Comparison of ENCODE assay signal across 12 cellular contexts in the genomic region with DNA sequence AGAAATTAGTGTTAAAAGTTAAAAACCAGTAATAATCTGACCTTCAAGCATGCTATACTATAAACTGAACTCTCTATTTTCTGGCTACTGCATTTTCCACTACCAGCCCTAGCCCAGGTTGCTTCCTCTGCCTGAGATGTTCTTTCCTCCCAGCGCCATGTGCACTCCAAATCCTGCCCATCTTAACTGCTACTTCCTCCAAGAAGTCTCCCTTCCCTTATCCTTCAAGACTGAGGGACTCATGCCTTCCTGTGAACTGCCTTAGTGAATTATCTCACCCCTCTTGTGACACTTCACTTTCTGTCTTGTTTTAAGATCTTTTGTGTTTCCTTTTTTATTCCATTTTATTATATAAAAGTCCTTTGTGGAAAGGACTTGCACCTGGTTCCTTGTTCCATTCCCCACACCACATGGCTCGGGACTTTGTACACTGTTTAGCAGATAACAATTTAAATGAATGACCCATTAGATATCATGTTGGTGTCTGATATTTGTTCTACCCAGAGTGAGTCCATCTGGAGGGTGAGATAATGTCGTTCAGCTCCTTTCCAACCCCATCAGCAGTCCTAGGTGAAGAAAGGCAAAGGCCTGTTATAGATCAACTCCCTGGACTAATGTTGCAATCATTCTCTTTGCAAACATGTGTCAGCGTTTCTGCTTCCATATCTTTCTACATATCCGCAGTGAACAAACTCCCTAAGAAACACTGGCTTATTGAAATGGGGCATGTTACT. TPM values are rescaled to one million over a fixed set of nuclear protein-coding genes. Genes with fewer than 3 reads are reported as not detected.
DNase-seq lines count a peak whose midpoint lies in the region; ATAC-seq, FAIRE-seq and TF ChIP-seq lines count a peak whose summit lies in the region.
"Had no signal": no experiment of that assay in that cellular context is flagged by ENCODE, and none has a peak within 500 bp of the region (broad histone marks: within the 10 kb centered on the region; RNA-seq: fewer than 3 reads in every experiment).

No MANE protein-coding gene starts in this region.

- H3K27ac ChIP-seq in body of pancreas, result peak overlapping the region in 3 of 4 donors; percentile 36 to 64 (median 51)
- peak overlapping the region; percentile 90 for H3K27ac ChIP-seq in HepG2 (ENCODE audit: extremely low read length, insufficient read depth, low read length)

- TF ChIP-seq CTCF in body of pancreas (IDR thresholded peaks at IDR 0.05) (no peak), HepG2 (CRISPR knock-in tag; IDR thresholded peaks at IDR 0.05) (no peak)

- no peaks in the 10 kb centered on the region for H3K9me3 Mint-ChIP-seq in stimulated activated naive CD8-positive, alpha-beta T cell treated with anti-CD3 and anti-CD28 coated beads, Interleukin-15, Interleukin-2, amounts not matched to agents 100 ng/mL and 50 ng/mL, for 24 hours
- H3K9me3 Mint-ChIP-seq in stimulated activated naive CD8-positive, alpha-beta T cell treated with anti-CD3 and anti-CD28 coated beads, Interleukin-15, amount 100 ng/mL, for 72 hours, result no peaks in the 10 kb centered on the region
- H3K9me3 Mint-ChIP-seq: activated naive CD4-positive, alpha-beta T cell treated with anti-CD3 and anti-CD28 coated beads, Interleukin-2, amount 10 ng/mL, durations not matched to agents 7 days and 5 days had no signal

- H3K79me2 ChIP-seq in HepG2 (ENCODE audit: insufficient read depth, low read length), result no peaks in the 10 kb centered on the region

- H3K4me3 Mint-ChIP-seq in stimulated activated naive CD8-positive, alpha-beta T cell treated with anti-CD3 and anti-CD28 coated beads, Interleukin-15, Interleukin-2, amounts not matched to agents 100 ng/mL and 50 ng/mL, for 24 hours, result no peak overlapping the region
- no peak overlapping the region for H3K4me3 Mint-ChIP-seq in stimulated activated naive CD8-positive, alpha-beta T cell treated with anti-CD3 and anti-CD28 coated beads, Interleukin-15, amount 100 ng/mL, for 72 hours
- H3K4me3 Mint-ChIP-seq: activated naive CD4-positive, alpha-beta T cell treated with anti-CD3 and anti-CD28 coated beads, Interleukin-2, amount 10 ng/mL, durations not matched to agents 7 days and 5 days had no signal

- no peak for DNase-seq in stimulated activated naive CD8-positive, alpha-beta T cell treated with anti-CD3 and anti-CD28 coated beads, Interleukin-15, amount 100 ng/mL, for 72 hours
- DNase-seq in body of pancreas (peak in 3 of 4 donors; percentile 7 to 39 (median 19)), HepG2 (ENCODE audit: low spot score) (peak; percentile 99), Ammon's horn (ENCODE audit: low spot score) (no peak), NCI-H524 (lab: John Stamatoyannopoulos, UW) (no peak)
- DNase-seq: activated CD4-positive, alpha-beta T cell treated with anti-CD3 and anti-CD28 coated beads for 1 hour; activated naive CD4-positive, alpha-beta T cell treated with anti-CD3 and anti-CD28 coated beads, Interleukin-2, amount 10 ng/mL, durations not matched to agents 7 days and 5 days; NCI-H2081 treated with DMSO at 0.1 percent for 48 hours had no signal

- H3K4me1 ChIP-seq in body of pancreas, result peaks cover 23% of the 10 kb centered on the region
- H3K4me1 ChIP-seq in HepG2 (ENCODE audit: insufficient read depth, low read length), result peaks cover 84% of the 10 kb centered on the region

- H3K4me2 ChIP-seq in HepG2 (ENCODE audit: low read depth, low read length), result peak overlapping the region; percentile 73

- FAIRE-seq in HepG2 (lab: Jason Lieb, UNC), result peak; percentile 94

- in situ Hi-C loops in HepG2 (cut with HindIII; ENCODE audit: extremely low pct_ligation_motif_present, low pct_unique_long_range_greater_than_20kb), result no loop called here

- TF ChIP-seq POLR2A in body of pancreas (IDR thresholded peaks at IDR 0.05) (no peak), HepG2 (IDR thresholded peaks at IDR 0.05; ENCODE audit: insufficient read depth in 1 of 2, low read depth in 2 of 2, low read length in 2 of 2) (peak in 1 of 2 experiments; percentile 50; a peak in 1 of 4 replicates)

- peak overlapping the region; percentile 67 for H3K9ac ChIP-seq in HepG2 (ENCODE audit: insufficient read depth, low read depth, low read length)

- TF ChIP-seq EP300 in HepG2 (IDR thresholded peaks at IDR 0.05; ENCODE audit: low read depth in 2 of 2, low read length in 2 of 2), result peak; percentile 92 to 98
- peak; percentile 97 for TF ChIP-seq EP300 in HepG2 (CRISPR knock-in tag; IDR thresholded peaks at IDR 0.05; ENCODE audit: borderline replicate concordance)

- no peaks in the 10 kb centered on the region for H4K20me1 ChIP-seq in HepG2 (ENCODE audit: insufficient read depth, low read length)

- intact Hi-C loops in body of pancreas (cut with DNase I), result no loop called here
- intact Hi-C loops in HepG2 (cut with micrococcal nuclease; ENCODE audit: unreplicated experiment), result loop anchor here (1.0 to 5.0 kb wide), 5 partner anchors 15 to 366 kb away; partner anchors contain the start of gene AGFG1

- TF ChIP-seq RAD21 in HepG2 (CRISPR knock-in tag; IDR thresholded peaks at IDR 0.05), result no peak; the same call in 1 of the 2 replicates

- H3K4me3 ChIP-seq in body of pancreas (no peak overlapping the region), HepG2 (replicated peaks in 1 of 3; ENCODE audit: insufficient read depth in 1 of 3, low read depth in 2 of 3, low read length in 3 of 3) (peak overlapping the region in 1 of 3 experiments; percentile 17; a peak in 1 of 6 replicates)
- H3K4me3 ChIP-seq: coronary artery had no signal

- POLR2A ChIA-PET in HepG2 (lab: Yijun Ruan, JAX), result interaction anchor here (0.6 to 2.0 kb wide), 8 partner anchors 8 to 315 kb away, joined by 3 to 15 read pairs (median 4); no protein-coding TSS in a partner anchor

- no peak for ATAC-seq in stimulated activated naive CD8-positive, alpha-beta T cell treated with anti-CD3 and anti-CD28 coated beads, Interleukin-15, amount 100 ng/mL, for 72 hours
- ATAC-seq in body of pancreas (peak; percentile 82), HepG2 (peak; percentile 93), HG03097 (IDR thresholded peaks at IDR 0.05; ENCODE audit: low FRiP score, unreplicated experiment) (no peak), GM21576 (IDR thresholded peaks at IDR 0.05; ENCODE audit: unreplicated experiment) (no peak)

- CTCF ChIA-PET in HepG2 (lab: Yijun Ruan, JAX; ENCODE audit: low intra/inter-chr PET ratio, low total read pairs), result no interaction called here

- no peaks in the 10 kb centered on the region for H3K9me3 ChIP-seq in body of pancreas
- H3K9me3 ChIP-seq in HepG2 (ENCODE audit: low read length), result no peaks in the 10 kb centered on the region

- 16 to 24% methylated on average over 5 of the region's 5 CpGs for WGBS in body of pancreas, 2 donors
- 19% methylated on average over 5 of the region's 5 CpGs for WGBS in HepG2 (ENCODE audit: low lambda C conversion rate)

- H3K27me3 ChIP-seq in body of pancreas (no peaks in the 10 kb centered on the region), HepG2 (ENCODE audit: control insufficient read depth in 1 of 2, insufficient read depth in 2 of 2, low read length in 2 of 2) (no peaks in the 10 kb centered on the region)

- no peaks in the 10 kb centered on the region for H3K36me3 Mint-ChIP-seq in stimulated activated naive CD8-positive, alpha-beta T cell treated with anti-CD3 and anti-CD28 coated beads, Interleukin-15, Interleukin-2, amounts not matched to agents 100 ng/mL and 50 ng/mL, for 24 hours (ENCODE audit: low read depth)
- H3K36me3 Mint-ChIP-seq: activated naive CD4-positive, alpha-beta T cell treated with anti-CD3 and anti-CD28 coated beads, Interleukin-2, amount 10 ng/mL, durations not matched to agents 7 days and 5 days had no signal

- peaks cover 52% of the 10 kb centered on the region for H3K4me1 Mint-ChIP-seq in stimulated activated naive CD8-positive, alpha-beta T cell treated with anti-CD3 and anti-CD28 coated beads, Interleukin-15, Interleukin-2, amounts not matched to agents 100 ng/mL and 50 ng/mL, for 24 hours (ENCODE audit: low read depth)
- H3K4me1 Mint-ChIP-seq in stimulated activated naive CD8-positive, alpha-beta T cell treated with anti-CD3 and anti-CD28 coated beads, Interleukin-15, amount 100 ng/mL, for 72 hours, result peaks cover 41% of the 10 kb centered on the region
- H3K4me1 Mint-ChIP-seq: activated naive CD4-positive, alpha-beta T cell treated with anti-CD3 and anti-CD28 coated beads, Interleukin-2, amount 10 ng/mL, durations not matched to agents 7 days and 5 days had no signal

- no peaks in the 10 kb centered on the region for H3K36me3 ChIP-seq in body of pancreas (replicated peaks in 1 of 2; ENCODE audit: insufficient read depth in 1 of 2, low read depth in 2 of 2)
- H3K36me3 ChIP-seq in HepG2 (replicated peaks in 1 of 2; ENCODE audit: control insufficient read depth in 1 of 2, insufficient read depth in 2 of 2, low read length in 2 of 2), result no peaks in the 10 kb centered on the region

- H3K27ac Mint-ChIP-seq in stimulated activated naive CD8-positive, alpha-beta T cell treated with anti-CD3 and anti-CD28 coated beads, Interleukin-15, Interleukin-2, amounts not matched to agents 100 ng/mL and 50 ng/mL, for 24 hours, result peak overlapping the region; percentile 59
- no peak overlapping the region for H3K27ac Mint-ChIP-seq in stimulated activated naive CD8-positive, alpha-beta T cell treated with anti-CD3 and anti-CD28 coated beads, Interleukin-15, amount 100 ng/mL, for 72 hours
- H3K27ac Mint-ChIP-seq: activated naive CD4-positive, alpha-beta T cell treated with anti-CD3 and anti-CD28 coated beads, Interleukin-2, amount 10 ng/mL, durations not matched to agents 7 days and 5 days had no signal

- TSS peak; percentile 96 for BruUV-seq in HepG2 (replicated peaks; lab: Mats Ljungman, UMichigan)

- no peaks in the 10 kb centered on the region for H3K27me3 Mint-ChIP-seq in stimulated activated naive CD8-positive, alpha-beta T cell treated with anti-CD3 and anti-CD28 coated beads, Interleukin-15, Interleukin-2, amounts not matched to agents 100 ng/mL and 50 ng/mL, for 24 hours
- H3K27me3 Mint-ChIP-seq in stimulated activated naive CD8-positive, alpha-beta T cell treated with anti-CD3 and anti-CD28 coated beads, Interleukin-15, amount 100 ng/mL, for 72 hours, result peaks cover 7% of the 10 kb centered on the region

- peak overlapping the region; percentile 36 for H2AFZ ChIP-seq in HepG2 (ENCODE audit: low read length)

RNA-seq across cellular contexts. Expression of gene AGFG1, which starts 20.9 kb away (rescaled TPM):
- total RNA-seq in body of pancreas, result 10 to 100 TPM; 10.2 to 16.1 TPM
- total RNA-seq in HepG2 (2016; rRNA removed; fragmentation: Illumina TruSeq; extraction: Trizol), result 145 and 187 TPM in 2 replicates
- 43.0 and 45.7 TPM in 2 replicates for total RNA-seq in HepG2 (2016; cell fraction: cytosol; rRNA removed; fragmentation: Illumina TruSeq; extraction: Trizol; ENCODE audit: low read depth)
- total RNA-seq in HepG2 (2016; cell fraction: insoluble cytoplasmic fraction; rRNA removed; fragmentation: Illumina TruSeq; extraction: Trizol), result 137 and 182 TPM in 2 replicates
- total RNA-seq in HepG2 (2016; cell fraction: membrane; rRNA removed; fragmentation: Illumina TruSeq; extraction: Trizol), result 97.9 and 106 TPM in 2 replicates
- 81.6 and 96.2 TPM in 2 replicates for total RNA-seq in HepG2 (2016; cell fraction: nucleus; rRNA removed; fragmentation: Illumina TruSeq; extraction: Trizol)
- polyA plus RNA-seq in HepG2 (2011; rRNA removed), result 133 and 168 TPM in 2 replicates
- 117 and 131 TPM in 2 replicates for polyA plus RNA-seq in HepG2 (2011; cell fraction: cytosol; rRNA removed)
- polyA plus RNA-seq in HepG2 (2011; cell fraction: nucleus; rRNA removed), result 69.2 and 88.9 TPM in 2 replicates
- polyA plus RNA-seq in HepG2 (2012), result 64.4 and 70.1 TPM in 2 replicates
- polyA plus RNA-seq in HepG2 (2016; cell fraction: cytosol; fragmentation: Illumina TruSeq; extraction: Trizol; ENCODE audit: low read depth), result 18.9 and 21.0 TPM in 2 replicates
- polyA plus RNA-seq in HepG2 (2016; cell fraction: insoluble cytoplasmic fraction; fragmentation: Illumina TruSeq; extraction: Trizol; ENCODE audit: low read depth), result 159 and 174 TPM in 2 replicates
- polyA plus RNA-seq in HepG2 (2016; cell fraction: membrane; fragmentation: Illumina TruSeq; extraction: Trizol; ENCODE audit: low read depth), result 58.1 and 62.3 TPM in 2 replicates
- polyA plus RNA-seq in HepG2 (2016; cell fraction: nucleus; fragmentation: Illumina TruSeq; extraction: Trizol; ENCODE audit: insufficient read depth, low read depth), result 104 and 107 TPM in 2 replicates
- polyA minus RNA-seq in HepG2 (2011; rRNA and poly(A)+ RNA removed; ENCODE audit: low replicate concordance), result 354 and 508 TPM in 2 replicates
- polyA minus RNA-seq in HepG2 (2011; cell fraction: cytosol; rRNA and poly(A)+ RNA removed), result 133 and 147 TPM in 2 replicates
- 117 TPM in 2 replicates for polyA minus RNA-seq in HepG2 (2011; cell fraction: nucleus; rRNA and poly(A)+ RNA removed)

Comparison
In these comparisons a context has a peak if more than half of its experiments do, and no peak if none do; other contexts are left out.
1. ATAC-seq: peak in body of pancreas (single experiment) and HepG2 (single experiment); none in stimulated activated naive CD8-positive, alpha-beta T cell treated with anti-CD3 and anti-CD28 coated beads, Interleukin-15, amount 100 ng/mL, for 72 hours (single experiment), HG03097 (single experiment) and GM21576 (single experiment).
2. DNase-seq: peak in body of pancreas (3 of 4) and HepG2 (single experiment); none in stimulated activated naive CD8-positive, alpha-beta T cell treated with anti-CD3 and anti-CD28 coated beads, Interleukin-15, amount 100 ng/mL, for 72 hours (0 of 2), Ammon's horn (single experiment) and NCI-H524 (0 of 2).